In the genomic region with DNA sequence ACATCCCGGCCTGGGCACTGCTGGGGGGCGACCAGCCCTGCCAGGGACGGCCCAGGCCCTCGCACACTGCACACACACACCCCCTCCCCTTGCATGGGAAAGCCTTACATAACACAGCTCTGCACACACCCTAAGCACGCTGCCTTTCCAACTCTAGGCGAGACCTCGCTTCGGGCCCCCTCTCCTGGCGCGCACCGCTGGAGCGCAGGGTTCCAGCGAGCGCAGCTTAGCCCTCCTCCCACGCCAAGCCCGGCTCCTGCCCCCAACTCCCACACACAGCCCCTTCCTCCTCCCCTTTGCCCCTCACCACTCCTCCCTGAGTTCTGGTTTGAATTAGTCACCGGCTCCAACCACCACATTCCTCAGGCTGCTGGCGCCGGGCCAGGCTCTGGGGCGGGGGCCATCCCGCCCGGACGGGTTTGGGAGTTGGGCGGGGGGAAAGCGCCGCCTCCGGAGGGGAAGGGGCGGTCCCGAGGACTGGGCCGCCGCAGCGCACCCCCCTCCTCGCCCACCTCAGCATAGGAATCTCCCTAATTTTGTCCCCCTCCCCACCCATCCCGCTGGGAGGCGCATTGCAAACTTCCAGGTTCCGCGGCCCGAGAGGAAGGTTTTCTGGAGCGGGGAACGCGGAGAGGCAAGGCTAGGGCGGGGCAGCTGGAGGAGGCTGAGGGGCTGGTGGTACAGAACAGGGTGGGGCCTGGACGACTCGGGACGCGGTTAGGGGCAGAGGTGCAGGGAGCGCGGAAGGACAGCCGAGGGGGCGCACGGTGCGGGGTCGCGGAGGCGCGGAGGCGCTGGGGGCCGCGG, we compare ENCODE assay signal across 8 cellular contexts. TPM values are rescaled to one million over a fixed set of nuclear protein-coding genes. Genes with fewer than 3 reads are reported as not detected.
DNase-seq lines count a peak whose midpoint lies in the region; ATAC-seq, FAIRE-seq and TF ChIP-seq lines count a peak whose summit lies in the region.

No MANE protein-coding gene starts in this region.

- H3K4me3 Mint-ChIP-seq in HFFc6: peak overlapping the region; percentile 98

- peaks cover 57% of the 10 kb centered on the region for H3K79me2 ChIP-seq in K562 (ENCODE audit: control insufficient read depth, insufficient read depth, low read length)

- TF ChIP-seq CTCF in AG09319 (IDR thresholded peaks at IDR 0.05; ENCODE audit: low read depth, low read length) (no peak; the same call in 1 of the 2 replicates), HFFc6 (IDR thresholded peaks at IDR 0.05) (peak; percentile 39; the same call in 1 of the 2 replicates), K562 (IDR thresholded peaks at IDR 0.05 in 2 of 3, conservative IDR thresholded peaks at IDR 0.05 in 1 of 3; ENCODE audit: insufficient read depth in 2 of 3, low read depth in 1 of 3, low read length in 3 of 3) (peak; percentile 10 to 31 (median 18); a peak in 2 of 6 replicates)

- CTCF ChIA-PET in K562 (lab: Yijun Ruan, JAX; ENCODE audit: low intra/inter-chr PET ratio): interaction anchor here (0.5 to 2.4 kb wide), 5 partner anchors 9 to 151 kb away, joined by 3 to 8 read pairs (median 3); no protein-coding TSS in a partner anchor

- intact Hi-C loops in K562 (cut with micrococcal nuclease): loop anchor here (1.0 kb wide), 1 partner anchor 149 kb away; no protein-coding TSS in a partner anchor

- peak overlapping the region; percentile 67 for H3K4me3 ChIP-seq in K562

- TSS peak; percentile 52 for BruUV-seq in K562 (replicated peaks; lab: Mats Ljungman, UMichigan)

- no peaks in the 10 kb centered on the region for H3K36me3 ChIP-seq in K562 (ENCODE audit: control insufficient read depth, insufficient read depth, low read length)

- H2AFZ ChIP-seq in K562 (ENCODE audit: low read depth, low read length): peak overlapping the region; percentile 84

- TF ChIP-seq POLR2A in K562 (conservative IDR thresholded peaks at IDR 0.05): no peak

- no peaks in the 10 kb centered on the region for H3K27me3 ChIP-seq in K562 (ENCODE audit: control insufficient read depth in 2 of 2, insufficient read depth in 2 of 2, low read length in 2 of 2)

- H4K20me1 ChIP-seq in K562 (replicated peaks; ENCODE audit: control insufficient read depth, insufficient read depth, low read length): no peaks in the 10 kb centered on the region; the same call in 1 of the 2 replicates

- WGBS in K562 (ENCODE audit: insufficient coverage, low coverage, missing lambda C conversion rate): under 1% methylated on average over 43 of the region's 59 CpGs

- peak; percentile 86 for DNase-seq in AG09319 (ENCODE audit: extremely low read depth, low read depth)
- DNase-seq in HFFc6: peak; percentile 85
- peak; percentile 63 for DNase-seq in T follicular helper cell (ENCODE audit: low read depth)
- peak; percentile 87 to 92 (median 88) for DNase-seq in K562 (ENCODE audit: extremely low read depth in 1 of 4, low spot score in 3 of 4)
- DNase-seq in hepatic stellate cell (ENCODE audit: low spot score): peak; percentile 97
- peak; percentile 84 for DNase-seq in renal cortical epithelial cell (ENCODE audit: low read depth)

- H3K4me1 Mint-ChIP-seq in HFFc6 (ENCODE audit: low read depth): peaks cover 45% of the 10 kb centered on the region

- POLR2A ChIA-PET in K562 (lab: Yijun Ruan, JAX): interaction anchor here (0.6 to 3.0 kb wide), 6 partner anchors 9 to 182 kb away, joined by 3 to 17 read pairs (median 4); a partner anchor contains a TSS

- FAIRE-seq in K562 (lab: Jason Lieb, UNC): peak; percentile 80

- peak overlapping the region; percentile 86 for H3K27ac Mint-ChIP-seq in HFFc6

- in situ Hi-C loops in K562 (cut with MboI): no loop called here

- H3K9me3 Mint-ChIP-seq in HFFc6: no peaks in the 10 kb centered on the region

- peak overlapping the region; percentile 66 to 95 for H3K9ac ChIP-seq in K562 (ENCODE audit: insufficient read depth in 1 of 2, low read depth in 2 of 2, low read length in 2 of 2)

- ATAC-seq in K562: peak; percentile 68
- ATAC-seq in HG03135 (IDR thresholded peaks at IDR 0.05; ENCODE audit: unreplicated experiment): no peak
- no peak for ATAC-seq in HG03520 (IDR thresholded peaks at IDR 0.05; ENCODE audit: unreplicated experiment)

- H3K36me3 Mint-ChIP-seq in HFFc6 (ENCODE audit: low read depth): peaks cover 37% of the 10 kb centered on the region

- peak; percentile 15 to 44; a peak in 2 of 4 replicates for TF ChIP-seq RAD21 in K562 (CRISPR knock-in tag; conservative IDR thresholded peaks at IDR 0.05 in 1 of 2, IDR thresholded peaks at IDR 0.05 in 1 of 2)

- H3K27me3 Mint-ChIP-seq in HFFc6 (ENCODE audit: insufficient read depth): peaks cover 12% of the 10 kb centered on the region

- peaks cover 62 to 82% of the 10 kb centered on the region in 2 experiments for H3K4me1 ChIP-seq in K562 (replicated peaks in 1 of 2; ENCODE audit: control insufficient read depth in 2 of 2, insufficient read depth in 2 of 2, low read length in 2 of 2)

- H3K4me2 ChIP-seq in K562 (ENCODE audit: insufficient read depth, low read length): peak overlapping the region; percentile 86

- no peaks in the 10 kb centered on the region for H3K9me3 ChIP-seq in K562 (replicated peaks; ENCODE audit: control insufficient read depth, insufficient read depth, low read depth, low read length)

- TF ChIP-seq EP300 in K562 (IDR thresholded peaks at IDR 0.05; ENCODE audit: low read length): peak; percentile 66

- peaks cover 6% of the 10 kb centered on the region for H3K9me1 ChIP-seq in K562 (ENCODE audit: control insufficient read depth, insufficient read depth, low read length)

- peak overlapping the region; percentile 66 for H3K27ac ChIP-seq in K562 (ENCODE audit: extremely low read depth, low read depth, low read length)

RNA-seq across cellular contexts. Expression of a gene that starts 1.0 kb away (rescaled TPM):
- total RNA-seq in HFFc6 (2021; fragmentation: NEBNext Ultra II Directional; extraction: Animal tissue kit (Norgen Biotek cat#: 25700)): 100 to 1,000 TPM; 426 to 589 (median 452) TPM
- 39.7 and 135 TPM in 2 replicates for total RNA-seq in K562 (2011; cell fraction: chromatin; rRNA removed; ENCODE audit: low replicate concordance)
- 22.0 and 31.1 TPM in 2 replicates for total RNA-seq in K562 (2011; cell fraction: nucleolus; rRNA removed)
- total RNA-seq in K562 (2011; cell fraction: nucleoplasm; rRNA removed): 33.6 and 34.6 TPM in 2 replicates
- total RNA-seq in K562 (2014; rRNA removed): 66.4 and 75.0 TPM in 2 replicates
- 44.1 and 45.1 TPM in 2 replicates for total RNA-seq in K562 (2014; rRNA removed; fragmentation: Illumina TruSeq; extraction: Trizol)
- 71.3 and 71.7 TPM in 2 replicates for total RNA-seq in K562 (2015; rRNA removed; fragmentation: Illumina TruSeq; extraction: Trizol)
- 89.2 and 89.7 TPM in 2 replicates for total RNA-seq in K562 (2021)
- polyA plus RNA-seq in K562 (2011; rRNA removed): 17.6 and 33.5 TPM in 2 replicates
- polyA plus RNA-seq in K562 (2011; cell fraction: cytosol; rRNA removed): 5.7 and 18.0 TPM in 2 replicates
- 53.7 and 161 TPM in 2 replicates for polyA plus RNA-seq in K562 (2011; cell fraction: nucleus; rRNA removed)
- polyA plus RNA-seq in K562 (2012): 43.6 and 58.2 TPM in 2 replicates
- 35.3 and 45.0 TPM in 2 replicates for polyA plus RNA-seq in K562 (2014; fragmentation: Illumina TruSeq; extraction: Trizol)
- polyA plus RNA-seq in K562 (2014; fragmentation: Nextera tagmentation; extraction: Ambion mirVana): 1 to 10 TPM; 1.5 to 2.5 TPM
- 26.0 and 30.1 TPM in 2 replicates for polyA plus RNA-seq in K562 (2014; rRNA removed)
- polyA minus RNA-seq in K562 (2011; rRNA and poly(A)+ RNA removed): 82.9 and 138 TPM in 2 replicates
- polyA minus RNA-seq in K562 (2011; cell fraction: cytosol; rRNA and poly(A)+ RNA removed): 55.4 and 84.5 TPM in 2 replicates
- polyA minus RNA-seq in K562 (2011; cell fraction: nucleus; rRNA and poly(A)+ RNA removed): 20.5 and 109 TPM in 2 replicates
- 409 and 1,601 TPM in 2 replicates for total RNA-seq in renal cortical epithelial cell

RNA-seq across cellular contexts. Expression of a gene that starts 28.1 kb away (rescaled TPM):
- 1,000 to 10,000 TPM; 1,302 to 1,474 (median 1,327) TPM for total RNA-seq in HFFc6 (2021; fragmentation: NEBNext Ultra II Directional; extraction: Animal tissue kit (Norgen Biotek cat#: 25700))
- 157 and 277 TPM in 2 replicates for total RNA-seq in K562 (2011; cell fraction: chromatin; rRNA removed; ENCODE audit: low replicate concordance)
- total RNA-seq in K562 (2011; cell fraction: nucleolus; rRNA removed): 471 and 476 TPM in 2 replicates
- 624 and 1,167 TPM in 2 replicates for total RNA-seq in K562 (2011; cell fraction: nucleoplasm; rRNA removed)
- total RNA-seq in K562 (2014; rRNA removed): 2,058 and 2,269 TPM in 2 replicates
- 1,872 and 2,117 TPM in 2 replicates for total RNA-seq in K562 (2014; rRNA removed; fragmentation: Illumina TruSeq; extraction: Trizol)
- total RNA-seq in K562 (2015; rRNA removed; fragmentation: Illumina TruSeq; extraction: Trizol): 2,017 and 2,035 TPM in 2 replicates
- total RNA-seq in K562 (2021): 1,822 and 1,912 TPM in 2 replicates
- polyA plus RNA-seq in K562 (2011; rRNA removed): 2,098 and 2,266 TPM in 2 replicates
- 2,402 and 2,852 TPM in 2 replicates for polyA plus RNA-seq in K562 (2011; cell fraction: cytosol; rRNA removed)
- 1,113 and 1,374 TPM in 2 replicates for polyA plus RNA-seq in K562 (2011; cell fraction: nucleus; rRNA removed)
- 1,964 and 2,831 TPM in 2 replicates for polyA plus RNA-seq in K562 (2012)
- polyA plus RNA-seq in K562 (2014; fragmentation: Illumina TruSeq; extraction: Trizol): 1,982 and 2,349 TPM in 2 replicates
- polyA plus RNA-seq in K562 (2014; fragmentation: Nextera tagmentation; extraction: Ambion mirVana): 1,000 to 10,000 TPM in 1 of 2 experiments, 100 to 1,000 TPM in 1; 985 to 1,460 TPM
- polyA plus RNA-seq in K562 (2014; rRNA removed): 1,633 and 1,674 TPM in 2 replicates
- 1,497 and 1,545 TPM in 2 replicates for polyA minus RNA-seq in K562 (2011; rRNA and poly(A)+ RNA removed)
- polyA minus RNA-seq in K562 (2011; cell fraction: cytosol; rRNA and poly(A)+ RNA removed): 1,399 and 1,500 TPM in 2 replicates
- polyA minus RNA-seq in K562 (2011; cell fraction: nucleus; rRNA and poly(A)+ RNA removed): 145 and 316 TPM in 2 replicates
- total RNA-seq in renal cortical epithelial cell: 1,513 and 1,623 TPM in 2 replicates

RNA-seq across cellular contexts. Expression of a gene that starts 45.7 kb away (rescaled TPM):
- total RNA-seq in HFFc6 (2021; fragmentation: NEBNext Ultra II Directional; extraction: Animal tissue kit (Norgen Biotek cat#: 25700)): 10 to 100 TPM; 14.6 to 18.0 (median 16.9) TPM
- total RNA-seq in K562 (2011; cell fraction: chromatin; rRNA removed; ENCODE audit: low replicate concordance): 47.7 and 72.1 TPM in 2 replicates
- total RNA-seq in K562 (2011; cell fraction: nucleolus; rRNA removed): 38.0 and 41.8 TPM in 2 replicates
- 30.8 and 37.0 TPM in 2 replicates for total RNA-seq in K562 (2011; cell fraction: nucleoplasm; rRNA removed)
- total RNA-seq in K562 (2014; rRNA removed): 18.5 and 20.9 TPM in 2 replicates
- 7.2 and 9.6 TPM in 2 replicates for total RNA-seq in K562 (2014; rRNA removed; fragmentation: Illumina TruSeq; extraction: Trizol)
- total RNA-seq in K562 (2015; rRNA removed; fragmentation: Illumina TruSeq; extraction: Trizol): 11.5 and 12.4 TPM in 2 replicates
- total RNA-seq in K562 (2021): 38.9 and 44.3 TPM in 2 replicates
- 15.7 and 31.2 TPM in 2 replicates for polyA plus RNA-seq in K562 (2011; rRNA removed)
- 12.9 and 21.9 TPM in 2 replicates for polyA plus RNA-seq in K562 (2011; cell fraction: cytosol; rRNA removed)
- polyA plus RNA-seq in K562 (2011; cell fraction: nucleus; rRNA removed): 57.1 and 64.8 TPM in 2 replicates
- 25.7 and 28.0 TPM in 2 replicates for polyA plus RNA-seq in K562 (2012)
- polyA plus RNA-seq in K562 (2014; fragmentation: Illumina TruSeq; extraction: Trizol): 22.8 and 26.7 TPM in 2 replicates
- 1 to 10 TPM in 1 of 2 experiments, under 1 TPM in 1; 0.66 to 1.5 TPM for polyA plus RNA-seq in K562 (2014; fragmentation: Nextera tagmentation; extraction: Ambion mirVana)
- 24.3 and 28.2 TPM in 2 replicates for polyA plus RNA-seq in K562 (2014; rRNA removed)
- 12.0 and 15.6 TPM in 2 replicates for polyA minus RNA-seq in K562 (2011; rRNA and poly(A)+ RNA removed)
- polyA minus RNA-seq in K562 (2011; cell fraction: cytosol; rRNA and poly(A)+ RNA removed): 8.6 and 12.8 TPM in 2 replicates
- 10.0 and 15.2 TPM in 2 replicates for polyA minus RNA-seq in K562 (2011; cell fraction: nucleus; rRNA and poly(A)+ RNA removed)
- 5.9 and 12.7 TPM in 2 replicates for total RNA-seq in renal cortical epithelial cell

RNA-seq across cellular contexts. Expression of a gene that starts 56.0 kb away (rescaled TPM):
- 100 to 1,000 TPM in 2 of 6 experiments, 10 to 100 TPM in 4; 89.6 to 106 (median 95.8) TPM for total RNA-seq in HFFc6 (2021; fragmentation: NEBNext Ultra II Directional; extraction: Animal tissue kit (Norgen Biotek cat#: 25700))
- 245 and 284 TPM in 2 replicates for total RNA-seq in K562 (2011; cell fraction: chromatin; rRNA removed; ENCODE audit: low replicate concordance)
- 124 TPM in 2 replicates for total RNA-seq in K562 (2011; cell fraction: nucleolus; rRNA removed)
- total RNA-seq in K562 (2011; cell fraction: nucleoplasm; rRNA removed): 132 and 142 TPM in 2 replicates
- 185 and 203 TPM in 2 replicates for total RNA-seq in K562 (2014; rRNA removed)
- total RNA-seq in K562 (2014; rRNA removed; fragmentation: Illumina TruSeq; extraction: Trizol): 161 and 172 TPM in 2 replicates
- 195 and 217 TPM in 2 replicates for total RNA-seq in K562 (2015; rRNA removed; fragmentation: Illumina TruSeq; extraction: Trizol)
- 176 and 203 TPM in 2 replicates for total RNA-seq in K562 (2021)
- polyA plus RNA-seq in K562 (2011; rRNA removed): 36.0 and 48.6 TPM in 2 replicates
- 40.7 and 41.9 TPM in 2 replicates for polyA plus RNA-seq in K562 (2011; cell fraction: cytosol; rRNA removed)
- 130 and 158 TPM in 2 replicates for polyA plus RNA-seq in K562 (2011; cell fraction: nucleus; rRNA removed)
- polyA plus RNA-seq in K562 (2012): 115 and 136 TPM in 2 replicates
- 190 and 220 TPM in 2 replicates for polyA plus RNA-seq in K562 (2014; fragmentation: Illumina TruSeq; extraction: Trizol)
- 1 to 10 TPM; 6.2 to 9.9 TPM for polyA plus RNA-seq in K562 (2014; fragmentation: Nextera tagmentation; extraction: Ambion mirVana)
- polyA plus RNA-seq in K562 (2014; rRNA removed): 121 and 125 TPM in 2 replicates
- polyA minus RNA-seq in K562 (2011; rRNA and poly(A)+ RNA removed): 61.0 and 97.7 TPM in 2 replicates
- 55.1 and 63.3 TPM in 2 replicates for polyA minus RNA-seq in K562 (2011; cell fraction: cytosol; rRNA and poly(A)+ RNA removed)
- 55.5 and 81.5 TPM in 2 replicates for polyA minus RNA-seq in K562 (2011; cell fraction: nucleus; rRNA and poly(A)+ RNA removed)
- 121 and 212 TPM in 2 replicates for total RNA-seq in renal cortical epithelial cell
